In genomic region chr2:197674546-197674945, GRCh38 we compare ENCODE assay signal across 12 cellular contexts. TPM values are rescaled to one million over a fixed set of nuclear protein-coding genes. Genes with fewer than 3 reads are reported as not detected.
A peak's percentile ranks its signal among the peaks of the same experiment; 100 is the strongest.
DNase-seq lines count a peak whose midpoint lies in the region; ATAC-seq and TF ChIP-seq lines count a peak whose summit lies in the region.
"Had no signal": no experiment of that assay in that cellular context is flagged by ENCODE, and none has a peak within 500 bp of the region (broad histone marks: within the 10 kb centered on the region; RNA-seq: fewer than 3 reads in every experiment).

No MANE protein-coding gene starts in this region.

- H4K12ac ChIP-seq in trophoblast cell (ENCODE audit: low read depth, low read length): no peak overlapping the region

- H3K4me2 ChIP-seq in trophoblast cell (ENCODE audit: low read length): no peak overlapping the region

- no peak overlapping the region for H3K9ac ChIP-seq in trophoblast cell (ENCODE audit: low read length)

- peaks cover 22% of the 10 kb centered on the region for H3K4me1 Mint-ChIP-seq in progenitor cell of endocrine pancreas (ENCODE audit: low read depth)
- H3K4me1 Mint-ChIP-seq: activated T-helper 17 cell treated with anti-CD3 and anti-CD28 coated beads, Interleukin-2, amount 50 U/mL, for 72 hours had no signal

- intact Hi-C loops in left cardiac atrium (cut with DNase I): no loop called here

- peak; percentile 31 to 62 for ATAC-seq in left cardiac atrium
- ATAC-seq: activated T-helper 17 cell treated with anti-CD3 and anti-CD28 coated beads, Interleukin-2, amount 50 U/mL, for 72 hours; foreskin keratinocyte had no signal

- no peak overlapping the region for H4K91ac ChIP-seq in trophoblast cell (ENCODE audit: low read depth, low read length)

- H3K18ac ChIP-seq in trophoblast cell (ENCODE audit: low read length): no peak overlapping the region

- no peak for TF ChIP-seq CTCF in AG09309 (IDR thresholded peaks at IDR 0.05; ENCODE audit: control insufficient read depth, insufficient read depth, low read depth, low read length, missing control alignments)
- TF ChIP-seq CTCF in progenitor cell of endocrine pancreas (IDR thresholded peaks at IDR 0.05; ENCODE audit: unreplicated experiment): no peak
- TF ChIP-seq CTCF in BE2C (IDR thresholded peaks at IDR 0.05; ENCODE audit: low read depth, low read length): no peak

- H2BK12ac ChIP-seq in trophoblast cell (ENCODE audit: low read length): no peak overlapping the region

- no peak overlapping the region for H3K14ac ChIP-seq in trophoblast cell (ENCODE audit: low read length)

- H2BK120ac ChIP-seq in trophoblast cell (ENCODE audit: insufficient read depth, low read length, poor library complexity): no peak overlapping the region

- H2BK5ac ChIP-seq in trophoblast cell (ENCODE audit: low read depth, low read length, poor library complexity): no peak overlapping the region

- no peaks in the 10 kb centered on the region for H3K36me3 Mint-ChIP-seq in progenitor cell of endocrine pancreas (ENCODE audit: insufficient read depth)

- no peak overlapping the region for H3K27ac ChIP-seq in trophoblast cell (ENCODE audit: low read depth, low read length)
- H3K27ac ChIP-seq: foreskin keratinocyte had no signal

- no peaks in the 10 kb centered on the region for H3K27me3 Mint-ChIP-seq in progenitor cell of endocrine pancreas

- no peaks in the 10 kb centered on the region for H3K79me1 ChIP-seq in trophoblast cell (ENCODE audit: low read length)

- no peak overlapping the region for H4K8ac ChIP-seq in trophoblast cell (ENCODE audit: low read depth, low read length)

- DNase-seq in AG09309 (ENCODE audit: low read depth) (no peak), astrocyte of the hippocampus (ENCODE audit: low read depth, low spot score) (peak; percentile 26), left cardiac atrium (no peak), progenitor cell of endocrine pancreas (ENCODE audit: low spot score, unreplicated experiment) (no peak), mesenteric fat pad (ENCODE audit: low spot score) (no peak), BE2C (no peak), trophoblast cell (no peak)
- DNase-seq in stimulated activated CD4-positive, alpha-beta T cell treated with anti-CD3 and anti-CD28 coated beads, Interleukin-4, amount 100 ng/mL, for 1 hour: no peak
- DNase-seq: AML-193, foreskin keratinocyte had no signal

- H3K4me3 ChIP-seq in AG09309 (ENCODE audit: control insufficient read depth, low read depth, low read length) (peak overlapping the region; percentile 18), BE2C (ENCODE audit: low read depth, low read length) (no peak overlapping the region), trophoblast cell (ENCODE audit: low read depth, low read length) (no peak overlapping the region)

- peaks cover 20% of the 10 kb centered on the region for H3K27me3 ChIP-seq in BE2C
- H3K27me3 ChIP-seq in trophoblast cell (ENCODE audit: insufficient read depth, low read length): no peaks in the 10 kb centered on the region

- H3K36me3 ChIP-seq in BE2C: no peaks in the 10 kb centered on the region
- no peaks in the 10 kb centered on the region for H3K36me3 ChIP-seq in trophoblast cell (ENCODE audit: control insufficient read depth in 1 of 2, insufficient read depth in 2 of 2, low read length in 2 of 2)

- WGBS in trophoblast cell (ENCODE audit: extremely low coverage, insufficient coverage, insufficient read length): no CpG with 5 or more reads among the region's 3 CpGs

- H3K4ac ChIP-seq in trophoblast cell (ENCODE audit: low read depth, low read length): no peak overlapping the region

- H3K9me3 ChIP-seq in BE2C (no peaks in the 10 kb centered on the region), trophoblast cell (ENCODE audit: insufficient read depth, low read depth, low read length) (no peaks in the 10 kb centered on the region)

- peak overlapping the region; percentile 39 for H3K27ac Mint-ChIP-seq in progenitor cell of endocrine pancreas
- H3K27ac Mint-ChIP-seq: activated T-helper 17 cell treated with anti-CD3 and anti-CD28 coated beads, Interleukin-2, amount 50 U/mL, for 72 hours; stimulated activated naive CD8-positive, alpha-beta T cell treated with anti-CD3 and anti-CD28 coated beads, Interleukin-15, Interleukin-2, amounts not matched to agents 100 ng/mL and 50 ng/mL, for 24 hours had no signal

- H3K23ac ChIP-seq in trophoblast cell (ENCODE audit: low read length): no peak overlapping the region

- no peaks in the 10 kb centered on the region for H3K79me2 ChIP-seq in trophoblast cell (ENCODE audit: control insufficient read depth, insufficient read depth, low read length, poor library complexity)

- H2AFZ ChIP-seq in trophoblast cell (ENCODE audit: insufficient read depth, low read length, poor library complexity): no peak overlapping the region

- H3K9me3 Mint-ChIP-seq in progenitor cell of endocrine pancreas (ENCODE audit: low read depth): no peaks in the 10 kb centered on the region
- H3K9me3 Mint-ChIP-seq: activated T-helper 17 cell treated with anti-CD3 and anti-CD28 coated beads, Interleukin-2, amount 50 U/mL, for 72 hours; stimulated activated naive CD8-positive, alpha-beta T cell treated with anti-CD3 and anti-CD28 coated beads, Interleukin-15, Interleukin-2, amounts not matched to agents 100 ng/mL and 50 ng/mL, for 24 hours had no signal

- H3K4me3 Mint-ChIP-seq in progenitor cell of endocrine pancreas (ENCODE audit: low read depth): peak overlapping the region; percentile 64
- H3K4me3 Mint-ChIP-seq: activated T-helper 17 cell treated with anti-CD3 and anti-CD28 coated beads, Interleukin-2, amount 50 U/mL, for 72 hours; stimulated activated naive CD8-positive, alpha-beta T cell treated with anti-CD3 and anti-CD28 coated beads, Interleukin-15, Interleukin-2, amounts not matched to agents 100 ng/mL and 50 ng/mL, for 24 hours had no signal

- H3K4me1 ChIP-seq in BE2C: no peaks in the 10 kb centered on the region
- no peaks in the 10 kb centered on the region for H3K4me1 ChIP-seq in trophoblast cell (ENCODE audit: control insufficient read depth in 1 of 2, insufficient read depth in 2 of 2, low read length in 2 of 2)
- H3K4me1 ChIP-seq: foreskin keratinocyte had no signal

- H2AK5ac ChIP-seq in trophoblast cell (ENCODE audit: low read length): no peak overlapping the region

RNA-seq across cellular contexts. Expression of gene RFTN2, which starts 0.8 kb away (rescaled TPM):
- total RNA-seq in left cardiac atrium (1 to 10 TPM; 3.9 to 8.6 TPM), progenitor cell of endocrine pancreas (5.4 and 5.7 TPM in 2 replicates), mesenteric fat pad (6.8 TPM)
- polyA plus RNA-seq in BE2C (2012; ENCODE audit: insufficient read depth, insufficient read length, low read depth): 0.29 TPM
- polyA plus RNA-seq in trophoblast cell (2013): 0.03 and 0.07 TPM in 2 replicates
- total RNA-seq: foreskin keratinocyte had no signal
- polyA plus RNA-seq: foreskin keratinocyte had no signal

RNA-seq across cellular contexts. Expression of gene MARS2, which starts 30.6 kb away (rescaled TPM):
- total RNA-seq in left cardiac atrium: 10 to 100 TPM in 1 of 2 donors, 1 to 10 TPM in 1; 6.0 to 11.0 TPM
- total RNA-seq in progenitor cell of endocrine pancreas: 7.9 and 8.3 TPM in 2 replicates
- total RNA-seq in mesenteric fat pad: 8.0 TPM
- polyA plus RNA-seq in BE2C (2012; ENCODE audit: insufficient read depth, insufficient read length, low read depth): 43.2 TPM
- polyA plus RNA-seq in trophoblast cell (2013): 1.9 and 2.1 TPM in 2 replicates
